19 cellular contexts compared by ENCODE assay signal in genomic region chrX:153468008-153468580, GRCh38. TPM values are rescaled to one million over a fixed set of nuclear protein-coding genes. Genes with fewer than 3 reads are reported as not detected.
DNase-seq lines count a peak whose midpoint lies in the region; ATAC-seq and TF ChIP-seq lines count a peak whose summit lies in the region.
"Had no signal": no experiment of that assay in that cellular context is flagged by ENCODE, and none has a peak within 500 bp of the region (broad histone marks: within the 10 kb centered on the region; RNA-seq: fewer than 3 reads in every experiment).

No MANE protein-coding gene starts in this region.

- peaks cover 11% of the 10 kb centered on the region for H3K4me1 Mint-ChIP-seq in activated T-cell treated with anti-CD3 and anti-CD28 coated beads, Interleukin-2, amount 50 U/mL, for 4 hours (ENCODE audit: low read depth)
- peaks cover 6% of the 10 kb centered on the region for H3K4me1 Mint-ChIP-seq in CD4-positive, alpha-beta T cell (ENCODE audit: low read depth)

- H3K9me3 Mint-ChIP-seq in activated T-cell treated with anti-CD3 and anti-CD28 coated beads, Interleukin-2, amount 50 U/mL, for 4 hours, result no peaks in the 10 kb centered on the region
- H3K9me3 Mint-ChIP-seq in CD4-positive, alpha-beta T cell, result no peaks in the 10 kb centered on the region
- H3K9me3 Mint-ChIP-seq: HFFc6 had no signal

- no peak overlapping the region for H3K4me3 ChIP-seq in skeletal muscle satellite cell (ENCODE audit: low read length)
- H3K4me3 ChIP-seq: SJSA1 had no signal

- no peak overlapping the region for H3K27ac Mint-ChIP-seq in CD4-positive, alpha-beta T cell
- H3K27ac Mint-ChIP-seq: HFFc6 had no signal

- H3K9me3 ChIP-seq in CD4-positive, alpha-beta T cell (ENCODE audit: control insufficient read depth, low read length), result no peaks in the 10 kb centered on the region
- H3K9me3 ChIP-seq in skeletal muscle satellite cell (replicated peaks; ENCODE audit: low read length), result no peaks in the 10 kb centered on the region
- H3K9me3 ChIP-seq: SJSA1 had no signal

- POLR2A ChIA-PET in CD4-positive, alpha-beta T cell (lab: Charles Lee), result no interaction called here

- H3K4me3 Mint-ChIP-seq in activated T-cell treated with anti-CD3 and anti-CD28 coated beads, Interleukin-2, amount 50 U/mL, for 4 hours, result peak overlapping the region; percentile 16
- peak overlapping the region; percentile 31 for H3K4me3 Mint-ChIP-seq in CD4-positive, alpha-beta T cell
- H3K4me3 Mint-ChIP-seq: HFFc6 had no signal

- peaks cover 4% of the 10 kb centered on the region for H3K36me3 Mint-ChIP-seq in activated T-cell treated with anti-CD3 and anti-CD28 coated beads, Interleukin-2, amount 50 U/mL, for 4 hours (ENCODE audit: insufficient read depth)
- H3K36me3 Mint-ChIP-seq in CD4-positive, alpha-beta T cell (ENCODE audit: low read depth), result peaks cover 9% of the 10 kb centered on the region

- H3K4me2 ChIP-seq in skeletal muscle satellite cell (ENCODE audit: low read length), result peak overlapping the region; percentile 27

- no peak overlapping the region for H3K27ac ChIP-seq in CD4-positive, alpha-beta T cell (ENCODE audit: low read depth, low read length)
- H3K27ac ChIP-seq: C4-2B, SJSA1 had no signal

- CTCF ChIA-PET in CD4-positive, alpha-beta T cell (lab: Charles Lee), result no interaction called here

- TF ChIP-seq CTCF in CD4-positive, alpha-beta T cell (IDR thresholded peaks at IDR 0.05), result no peak

- no peaks in the 10 kb centered on the region for H3K27me3 ChIP-seq in CD4-positive, alpha-beta T cell (ENCODE audit: control insufficient read depth, insufficient read depth, low read length)
- no peaks in the 10 kb centered on the region for H3K27me3 ChIP-seq in skeletal muscle satellite cell (ENCODE audit: control insufficient read depth, insufficient read depth, low read length)
- H3K27me3 ChIP-seq: SJSA1 had no signal

- DNase-seq in activated T-cell treated with anti-CD3 and anti-CD28 coated beads, Interleukin-2, amount 50 U/mL, for 4 hours, result no peak
- DNase-seq in activated T-cell treated with anti-CD3 and anti-CD28 coated beads for 4 hours, result no peak
- DNase-seq in CD4-positive, alpha-beta T cell, result no peak
- peak; percentile 40 for DNase-seq in NCI-H69 (lab: John Stamatoyannopoulos, UW)
- DNase-seq in SK-N-DZ (ENCODE audit: low spot score), result no peak
- DNase-seq: HFFc6; KG1; NCI-H1436 treated with DMSO at 0.1 percent for 48 hours; NCI-H2081 treated with DMSO at 0.1 percent for 48 hours; NCI-H2227 treated with DMSO at 0.1 percent for 48 hours; NCI-H526; NK-92 treated with Interleukin-12 subunit alpha and Interleukin-12 subunit beta, amount 100 ng/mL, for 24 hours; OCI-M1 had no signal

- no peak overlapping the region for H3K9ac ChIP-seq in skeletal muscle satellite cell (ENCODE audit: low read depth, low read length)

- peaks cover 11% of the 10 kb centered on the region for H3K4me1 ChIP-seq in skeletal muscle satellite cell (ENCODE audit: control insufficient read depth, insufficient read depth, low read length)

- peaks cover 3% of the 10 kb centered on the region for H3K36me3 ChIP-seq in skeletal muscle satellite cell (ENCODE audit: insufficient read depth, low read length)

- no peak for ATAC-seq in activated T-cell treated with anti-CD3 and anti-CD28 coated beads, Interleukin-2, amount 50 U/mL, for 4 hours
- ATAC-seq in CD4-positive, alpha-beta T cell (ENCODE audit: poor library complexity), result no peak
- ATAC-seq in GM18517 (IDR thresholded peaks at IDR 0.05; ENCODE audit: unreplicated experiment), result no peak

- intact Hi-C loops in CD4-positive, alpha-beta T cell (cut with DNase I, micrococcal nuclease), result no loop called here

- H3K27me3 Mint-ChIP-seq in activated T-cell treated with anti-CD3 and anti-CD28 coated beads, Interleukin-2, amount 50 U/mL, for 4 hours (ENCODE audit: low read depth), result no peaks in the 10 kb centered on the region
- no peaks in the 10 kb centered on the region for H3K27me3 Mint-ChIP-seq in CD4-positive, alpha-beta T cell

RNA-seq across cellular contexts. Expression of gene HAUS7, which starts 2.3 kb away (rescaled TPM):
- total RNA-seq in activated T-cell treated with anti-CD3 and anti-CD28 coated beads, Interleukin-2, amount 50 U/mL, for 4 hours, result 10 to 100 TPM; 77.1 to 90.3 (median 85.3) TPM
- 10 to 100 TPM; 24.4 to 25.6 TPM for total RNA-seq in CD4-positive, alpha-beta T cell
- 18.8 and 22.9 TPM in 2 replicates for total RNA-seq in skeletal muscle satellite cell (2012; rRNA removed)
- polyA plus RNA-seq in SK-N-DZ (2014; cell fraction: cytosol; rRNA removed), result 59.1 and 84.3 TPM in 2 replicates
- polyA plus RNA-seq in SK-N-DZ (2014; cell fraction: nucleus; rRNA removed), result 76.1 and 108 TPM in 2 replicates

RNA-seq across cellular contexts. Expression of gene TREX2, which starts 22.2 kb away (rescaled TPM):
- 1 to 10 TPM; 1.7 to 2.4 (median 2.2) TPM for total RNA-seq in activated T-cell treated with anti-CD3 and anti-CD28 coated beads, Interleukin-2, amount 50 U/mL, for 4 hours
- total RNA-seq in CD4-positive, alpha-beta T cell, result 1 to 10 TPM; 1.1 to 1.4 TPM
- total RNA-seq in skeletal muscle satellite cell (2012; rRNA removed), result 2.2 and 3.8 TPM in 2 replicates
- polyA plus RNA-seq in SK-N-DZ (2014; cell fraction: cytosol; rRNA removed), result not detected in 2 replicates
- 1.7 and 5.4 TPM in 2 replicates for polyA plus RNA-seq in SK-N-DZ (2014; cell fraction: nucleus; rRNA removed)
- total RNA-seq: RPMI7951 had no signal

RNA-seq across cellular contexts. Expression of gene BGN, which starts 26.7 kb away (rescaled TPM):
- under 1 TPM; 0.13 to 0.30 (median 0.16) TPM for total RNA-seq in activated T-cell treated with anti-CD3 and anti-CD28 coated beads, Interleukin-2, amount 50 U/mL, for 4 hours
- not detected for total RNA-seq in CD4-positive, alpha-beta T cell
- 11.9 and 24.2 TPM in 2 replicates for total RNA-seq in skeletal muscle satellite cell (2012; rRNA removed)
- 0.13 TPM in 2 replicates for polyA plus RNA-seq in SK-N-DZ (2014; cell fraction: cytosol; rRNA removed)
- 0.72 TPM in 1 of 2 replicates, not detected in the other for polyA plus RNA-seq in SK-N-DZ (2014; cell fraction: nucleus; rRNA removed)
- total RNA-seq: H4 had no signal

RNA-seq across cellular contexts. Expression of gene ATP2B3, which starts 49.3 kb away (rescaled TPM):
- total RNA-seq in activated T-cell treated with anti-CD3 and anti-CD28 coated beads, Interleukin-2, amount 50 U/mL, for 4 hours, result under 1 TPM in 1 of 3 donors, not detected in 2; 0.05 TPM
- total RNA-seq in CD4-positive, alpha-beta T cell, result not detected
- not detected in 2 replicates for total RNA-seq in skeletal muscle satellite cell (2012; rRNA removed)
- polyA plus RNA-seq in SK-N-DZ (2014; cell fraction: cytosol; rRNA removed), result 0.95 and 1.1 TPM in 2 replicates
- 1.5 and 6.9 TPM in 2 replicates for polyA plus RNA-seq in SK-N-DZ (2014; cell fraction: nucleus; rRNA removed)
- total RNA-seq: H4, HFFc6, RPMI7951, SJSA1 had no signal

RNA-seq across cellular contexts. Expression of gene ZFP92, which starts 56.8 kb away (rescaled TPM):
- 1 to 10 TPM; 1.1 to 1.5 (median 1.5) TPM for total RNA-seq in activated T-cell treated with anti-CD3 and anti-CD28 coated beads, Interleukin-2, amount 50 U/mL, for 4 hours
- total RNA-seq in CD4-positive, alpha-beta T cell, result under 1 TPM; 0.08 to 0.11 TPM
- under 0.01 TPM in 1 of 2 replicates, not detected in the other for total RNA-seq in skeletal muscle satellite cell (2012; rRNA removed)
- polyA plus RNA-seq in SK-N-DZ (2014; cell fraction: cytosol; rRNA removed), result 0.03 TPM in 1 of 2 replicates, not detected in the other
- 0.17 TPM in 1 of 2 replicates, not detected in the other for polyA plus RNA-seq in SK-N-DZ (2014; cell fraction: nucleus; rRNA removed)
- total RNA-seq: H4, RPMI7951, SJSA1 had no signal
